In the genomic region with DNA sequence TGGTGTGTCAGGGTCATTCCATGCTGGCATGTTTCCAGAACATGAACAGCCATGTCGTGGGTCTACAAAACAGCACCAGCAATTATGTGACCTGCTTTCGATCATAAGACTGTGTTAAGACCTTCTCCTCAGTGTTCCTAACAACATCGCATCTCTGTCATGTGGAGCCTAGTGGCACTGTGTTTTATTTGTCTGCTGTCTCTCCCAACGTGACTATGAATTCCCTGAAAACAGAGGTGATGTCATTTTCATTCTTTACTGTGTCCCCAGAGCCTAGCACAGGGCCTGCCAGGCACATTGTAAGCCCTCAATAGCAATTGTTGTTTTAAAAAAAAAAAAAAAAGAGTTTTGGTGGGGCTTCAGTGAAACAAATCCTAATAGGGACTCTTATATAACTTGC, we compare ENCODE assay signal across 19 cellular contexts. TPM values are rescaled to one million over a fixed set of nuclear protein-coding genes. Genes with fewer than 3 reads are reported as not detected.
DNase-seq lines count a peak whose midpoint lies in the region; ATAC-seq and TF ChIP-seq lines count a peak whose summit lies in the region.
"Had no signal": no experiment of that assay in that cellular context is flagged by ENCODE, and none has a peak within 500 bp of the region (broad histone marks: within the 10 kb centered on the region; RNA-seq: fewer than 3 reads in every experiment).

No MANE protein-coding gene starts in this region.

- peak; percentile 44 for DNase-seq in NCI-H82 (lab: John Stamatoyannopoulos, UW)
- DNase-seq in NCI-H82 treated with DMSO at 0.1 percent for 48 hours (lab: John Stamatoyannopoulos, UW; ENCODE audit: unreplicated experiment): no peak
- DNase-seq in caudate nucleus (lab: John Stamatoyannopoulos, UW): peak in 12 of 61 donors; percentile 15 to 69 (median 39)
- no peak for DNase-seq in right cardiac atrium
- DNase-seq in substantia nigra (lab: John Stamatoyannopoulos, UW): peak in 17 of 49 donors; percentile 17 to 62 (median 28)
- no peak for DNase-seq in ascending aorta (ENCODE audit: low spot score in 2 of 2)
- no peak for DNase-seq in WERI-Rb-1
- no peak for DNase-seq in left colon
- DNase-seq: AML-193, Caco-2, GDM1, MM.1S, NCI-H1092, NCI-H1694, NCI-H510A treated with DMSO at 0.1 percent for 48 hours, SJCRH30 had no signal

- H3K9me3 ChIP-seq in right cardiac atrium (ENCODE audit: control insufficient read depth, low read length): no peaks in the 10 kb centered on the region
- no peaks in the 10 kb centered on the region for H3K9me3 ChIP-seq in ascending aorta
- no peaks in the 10 kb centered on the region for H3K9me3 ChIP-seq in WERI-Rb-1 (ENCODE audit: severe bottlenecking)
- H3K9me3 ChIP-seq: Caco-2, SJCRH30 had no signal

- no peak overlapping the region for H3K4me3 ChIP-seq in right cardiac atrium (ENCODE audit: low read length)
- H3K4me3 ChIP-seq in ascending aorta: no peak overlapping the region
- no peak overlapping the region for H3K4me3 ChIP-seq in WERI-Rb-1 (ENCODE audit: low read depth, low read length)
- H3K4me3 ChIP-seq: PC-9, SJCRH30 had no signal

- H3K4me1 ChIP-seq in right cardiac atrium (ENCODE audit: control insufficient read depth, insufficient read depth, low read length): peaks cover 9% of the 10 kb centered on the region
- peaks cover 11 to 22% of the 10 kb centered on the region in 2 donors for H3K4me1 ChIP-seq in ascending aorta
- H3K4me1 ChIP-seq: Caco-2 had no signal

- WGBS in right cardiac atrium: 41% methylated on average over 4 of the region's 4 CpGs

- no peaks in the 10 kb centered on the region for H3K27me3 ChIP-seq in right cardiac atrium (ENCODE audit: control insufficient read depth, insufficient read depth)
- H3K27me3 ChIP-seq in ascending aorta: no peaks in the 10 kb centered on the region
- no peaks in the 10 kb centered on the region for H3K27me3 ChIP-seq in WERI-Rb-1 (ENCODE audit: insufficient read depth, low read depth, severe bottlenecking)
- H3K27me3 ChIP-seq: SJCRH30 had no signal

- H3K27ac ChIP-seq in caudate nucleus (ENCODE audit: low read depth, low read length): peak overlapping the region; percentile 93
- H3K27ac ChIP-seq in right cardiac atrium (ENCODE audit: low read length): peak overlapping the region; percentile 30
- peak overlapping the region; percentile 91 for H3K27ac ChIP-seq in substantia nigra (ENCODE audit: low read depth, low read length, poor library complexity, severe bottlenecking)
- H3K27ac ChIP-seq in ascending aorta: no peak overlapping the region
- H3K27ac ChIP-seq in WERI-Rb-1: no peak overlapping the region
- H3K27ac ChIP-seq: 22Rv1, PC-9, RWPE1, SJCRH30 had no signal

- peak in 1 of 2 donors; percentile 12 for ATAC-seq in right cardiac atrium
- no peak for ATAC-seq in left colon

- intact Hi-C loops in right cardiac atrium (cut with DNase I) (no loop called here), ascending aorta (cut with DNase I) (no loop called here), left colon (cut with DNase I, micrococcal nuclease) (no loop called here)

- TF ChIP-seq CTCF in ascending aorta (IDR thresholded peaks at IDR 0.05) (no peak), WERI-Rb-1 (IDR thresholded peaks at IDR 0.05; ENCODE audit: low read depth, low read length) (no peak)

- H3K36me3 ChIP-seq in ascending aorta (peaks cover 10 to 31% of the 10 kb centered on the region in 2 donors), WERI-Rb-1 (no peaks in the 10 kb centered on the region)
- H3K36me3 ChIP-seq: SJCRH30 had no signal

RNA-seq across cellular contexts. Expression of a gene that starts 54.7 kb away (rescaled TPM):
- total RNA-seq in right cardiac atrium: 10 to 100 TPM; 34.7 to 53.7 (median 44.0) TPM
- 61.0 TPM for polyA plus RNA-seq in right cardiac atrium
- total RNA-seq in ascending aorta: 11.7 TPM
- 1 to 10 TPM in 1 of 2 donors, under 1 TPM in 1; 0.67 to 2.7 TPM for total RNA-seq in left colon

Comparison
In these comparisons a context has a peak if more than half of its experiments do, and no peak if none do; other contexts are left out.
1. H3K27ac ChIP-seq: peak in caudate nucleus (single experiment), right cardiac atrium (single experiment) and substantia nigra (single experiment); none in ascending aorta (0 of 2) and WERI-Rb-1 (single experiment).